Comparison of ENCODE assay signal across 18 cellular contexts in genomic region chr1:175881571-175881970, GRCh38.
DNase-seq lines count a peak whose midpoint lies in the region; TF ChIP-seq lines count a peak whose summit lies in the region.
"Had no signal": no experiment of that assay in that cellular context is flagged by ENCODE, and none has a peak within 500 bp of the region (broad histone marks: within the 10 kb centered on the region; RNA-seq: fewer than 3 reads in every experiment).

No MANE protein-coding gene starts in this region.

- no peak for TF ChIP-seq CTCF in glutamatergic neuron (IDR thresholded peaks at IDR 0.05; ENCODE audit: partially characterized antibody, unreplicated experiment)
- no peak for TF ChIP-seq CTCF in nephron progenitor cell (IDR thresholded peaks at IDR 0.05)

- H3K27ac Mint-ChIP-seq in glutamatergic neuron (ENCODE audit: unreplicated experiment): peak overlapping the region; percentile 41
- peak overlapping the region; percentile 27 for H3K27ac Mint-ChIP-seq in nephron progenitor cell
- H3K27ac Mint-ChIP-seq: T-helper 1 cell treated with Interleukin-12 subunit alpha and Interleukin-12 subunit beta and Interleukin-4 antibody, amounts not matched to agents 30 μg/mL and 1 μg/mL, for 36 hours had no signal

- DNase-seq in ELF-1 (ENCODE audit: low read depth, low spot score) (peak; percentile 60), NCI-H526 treated with DMSO at 0.1 percent for 48 hours (lab: John Stamatoyannopoulos, UW) (peak; percentile 90), glutamatergic neuron (no peak), nephron progenitor cell (no peak), COLO829 (ENCODE audit: low spot score) (no peak), cardiac septum (ENCODE audit: low spot score) (no peak), D341Med (ENCODE audit: low spot score) (no peak)
- no peak for DNase-seq in activated CD4-positive, alpha-beta T cell treated with anti-CD3 and anti-CD28 coated beads for 4 hours
- DNase-seq: COR-L47, GF-D8, MG63, NCI-H1048, NCI-H1436, NCI-H1930, NCI-H510A, SIG-M5 had no signal

- intact Hi-C loops in cardiac septum (cut with DNase I): no loop called here

- H3K9me3 Mint-ChIP-seq in glutamatergic neuron (ENCODE audit: unreplicated experiment) (peaks cover 1% of the 10 kb centered on the region), nephron progenitor cell (no peaks in the 10 kb centered on the region)
- H3K9me3 Mint-ChIP-seq: T-helper 1 cell treated with Interleukin-12 subunit alpha and Interleukin-12 subunit beta and Interleukin-4 antibody, amounts not matched to agents 30 μg/mL and 1 μg/mL, for 36 hours had no signal

- H3K4me3 Mint-ChIP-seq in glutamatergic neuron (ENCODE audit: unreplicated experiment): no peak overlapping the region
- H3K4me3 Mint-ChIP-seq in nephron progenitor cell: no peak overlapping the region
- H3K4me3 Mint-ChIP-seq: CD14-positive monocyte; T-helper 1 cell treated with Interleukin-12 subunit alpha and Interleukin-12 subunit beta and Interleukin-4 antibody, amounts not matched to agents 30 μg/mL and 1 μg/mL, for 36 hours had no signal

- no peaks in the 10 kb centered on the region for H3K36me3 Mint-ChIP-seq in glutamatergic neuron (ENCODE audit: unreplicated experiment)
- H3K36me3 Mint-ChIP-seq in nephron progenitor cell (ENCODE audit: low read depth): no peaks in the 10 kb centered on the region
- H3K36me3 Mint-ChIP-seq: CD14-positive monocyte had no signal

- H3K4me1 Mint-ChIP-seq in glutamatergic neuron (ENCODE audit: low read depth, unreplicated experiment) (peaks cover 21% of the 10 kb centered on the region), nephron progenitor cell (peaks cover 22% of the 10 kb centered on the region)
- H3K4me1 Mint-ChIP-seq: CD14-positive monocyte had no signal

- H3K27me3 Mint-ChIP-seq in glutamatergic neuron (ENCODE audit: unreplicated experiment): peaks cover 4% of the 10 kb centered on the region
- peaks cover 13% of the 10 kb centered on the region for H3K27me3 Mint-ChIP-seq in nephron progenitor cell (ENCODE audit: low read depth, poor library complexity)

Comparison
In these comparisons a context has a peak if more than half of its experiments do, and no peak if none do; other contexts are left out.
1. DNase-seq: peak in ELF-1 (single experiment) and NCI-H526 treated with DMSO at 0.1 percent for 48 hours (single experiment); none in glutamatergic neuron (single experiment), nephron progenitor cell (single experiment), COLO829 (single experiment), cardiac septum (single experiment), activated CD4-positive, alpha-beta T cell treated with anti-CD3 and anti-CD28 coated beads for 4 hours (0 of 2) and D341Med (single experiment).